20 cellular contexts compared by ENCODE assay signal in the genomic region with DNA sequence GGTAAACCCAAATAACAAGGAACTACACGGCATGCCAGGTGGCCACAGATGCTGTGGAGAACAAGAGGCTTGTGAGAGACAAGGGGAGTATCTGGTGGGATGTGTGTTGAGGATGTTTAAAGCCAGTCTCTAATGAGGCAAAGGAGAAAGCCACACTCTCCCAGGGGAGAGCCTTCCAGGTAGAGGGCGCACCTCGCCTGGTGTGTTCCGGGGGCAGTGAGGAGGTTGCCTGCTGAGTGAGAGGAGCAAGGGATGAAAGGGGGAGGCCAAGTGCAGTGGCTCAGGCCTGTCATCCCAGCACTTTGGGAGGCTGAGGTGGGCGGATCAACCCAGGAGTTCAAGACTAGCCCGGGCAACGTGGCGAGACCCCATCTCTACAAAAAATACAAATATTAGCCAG. TPM values are rescaled to one million over a fixed set of nuclear protein-coding genes. Genes with fewer than 3 reads are reported as not detected.
"Had no signal": no experiment of that assay in that cellular context is flagged by ENCODE, and none has a peak within 500 bp of the region (broad histone marks: within the 10 kb centered on the region; RNA-seq: fewer than 3 reads in every experiment).

No MANE protein-coding gene starts in this region.

- H3K27me3 Mint-ChIP-seq: activated naive CD8-positive, alpha-beta T cell; dendritic cell treated with granulocyte-macrophage colony-stimulating factor and Interleukin-4, amounts not matched to agents 40 ng/mL and 50 ng/mL, for 4 days had no signal

- H3K36me3 ChIP-seq: ovary, thyroid gland had no signal

- DNase-seq: activated CD4-positive, alpha-beta T cell treated with anti-CD3 and anti-CD28 coated beads, Interleukin-2, amount 50 U/mL, for 48 hours; activated gamma-delta T cell; activated T-cell treated with anti-CD3 and anti-CD28 coated beads, Interleukin-2, amount 50 U/mL, for 48 hours; amygdala; effector memory CD8-positive, alpha-beta T cell; hippocampal formation; mammary epithelial cell; ovary; stimulated activated CD4-positive, alpha-beta T cell treated with anti-CD3 and anti-CD28 coated beads, Interleukin-15, amount 100 ng/mL, for 24 hours; stimulated activated CD4-positive, alpha-beta T cell treated with anti-CD3 and anti-CD28 coated beads, Interleukin-4, amount 100 ng/mL, for 24 hours; thyroid gland had no signal

- H3K4me3 ChIP-seq: ovary, thyroid gland had no signal

- H3K27ac Mint-ChIP-seq: activated naive CD8-positive, alpha-beta T cell; brain; dendritic cell treated with granulocyte-macrophage colony-stimulating factor and Interleukin-4, amounts not matched to agents 40 ng/mL and 50 ng/mL, for 4 days; nephron; T-helper 1 cell treated with Interleukin-12 subunit alpha and Interleukin-12 subunit beta and Interleukin-4 antibody, amounts not matched to agents 30 μg/mL and 1 μg/mL, for 36 hours had no signal

- H3K4me1 ChIP-seq: thyroid gland had no signal

- H3K27me3 ChIP-seq: ovary, thyroid gland had no signal

- H3K4me1 Mint-ChIP-seq: nephron had no signal

- H3K4me3 Mint-ChIP-seq: activated naive CD8-positive, alpha-beta T cell; brain; central memory CD8-positive, alpha-beta T cell; dendritic cell treated with granulocyte-macrophage colony-stimulating factor and Interleukin-4, amounts not matched to agents 40 ng/mL and 50 ng/mL, for 4 days; effector memory CD8-positive, alpha-beta T cell; nephron; T-helper 1 cell treated with Interleukin-12 subunit alpha and Interleukin-12 subunit beta and Interleukin-4 antibody, amounts not matched to agents 30 μg/mL and 1 μg/mL, for 36 hours had no signal

- H3K9me3 Mint-ChIP-seq: brain; central memory CD8-positive, alpha-beta T cell; dendritic cell treated with granulocyte-macrophage colony-stimulating factor and Interleukin-4, amounts not matched to agents 40 ng/mL and 50 ng/mL, for 4 days; effector memory CD8-positive, alpha-beta T cell; nephron; T-helper 1 cell treated with Interleukin-12 subunit alpha and Interleukin-12 subunit beta and Interleukin-4 antibody, amounts not matched to agents 30 μg/mL and 1 μg/mL, for 36 hours had no signal

- ATAC-seq: effector memory CD8-positive, alpha-beta T cell had no signal

- H3K36me3 Mint-ChIP-seq: activated naive CD8-positive, alpha-beta T cell; brain had no signal

- H3K27ac ChIP-seq: ovary, thyroid gland had no signal

- H3K9me3 ChIP-seq: ovary, thyroid gland had no signal

RNA-seq across cellular contexts. Expression of a gene that starts 16.2 kb away (rescaled TPM):
- total RNA-seq: epithelial cell of proximal tubule, glomerular endothelial cell, mammary epithelial cell, mucosa of gallbladder, ovary had no signal
